In the genomic region with DNA sequence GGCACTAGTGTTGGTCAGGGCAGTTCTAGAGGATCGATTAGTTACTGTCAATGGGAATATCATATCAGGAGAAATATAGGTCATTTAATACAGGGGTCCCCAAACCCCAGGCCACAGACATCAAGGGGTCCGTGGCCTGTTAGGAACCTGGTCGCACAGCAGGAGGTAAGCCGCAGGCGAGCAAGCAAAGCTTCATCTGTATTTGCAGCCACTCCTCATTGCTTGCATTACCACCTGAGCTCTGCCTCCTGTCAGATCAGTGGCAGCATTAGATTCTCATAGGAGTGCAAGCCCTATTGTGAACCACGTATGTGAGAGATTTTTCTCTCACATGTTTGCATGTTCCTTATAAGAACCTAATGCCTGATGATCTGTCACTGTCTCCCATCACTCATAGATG, we compare ENCODE assay signal across 18 cellular contexts.
"Had no signal": no experiment of that assay in that cellular context is flagged by ENCODE, and none has a peak within 500 bp of the region (broad histone marks: within the 10 kb centered on the region; RNA-seq: fewer than 3 reads in every experiment).

No MANE protein-coding gene starts in this region.

- H3K9me3 ChIP-seq: neutrophil, ovary, pancreas, prostate gland, psoas muscle, right atrium auricular region, right lobe of liver, sigmoid colon, spleen had no signal

- H3K36me3 ChIP-seq: neural progenitor cell, neutrophil, ovary, pancreas, prostate gland, right atrium auricular region, right lobe of liver, sigmoid colon, spleen had no signal

- H3K4me1 ChIP-seq: neural progenitor cell, pancreas, prostate gland, psoas muscle, right atrium auricular region, right lobe of liver, sigmoid colon, spleen had no signal

- H3K4me3 ChIP-seq: neural progenitor cell, ovary, pancreas, prostate gland, psoas muscle, right atrium auricular region, right lobe of liver, sigmoid colon, skin epidermis, smooth muscle cell, spleen had no signal

- ATAC-seq: naive thymus-derived CD8-positive, alpha-beta T cell; natural killer cell; natural killer cell treated with Interleukin-12 subunit alpha and Interleukin-12 subunit beta and Interleukin-15 and Interleukin-18, amount 100 ng/mL, for 72 hours; pancreas; psoas muscle; right cardiac atrium; right lobe of liver; sciatic nerve had no signal

- H3K27ac ChIP-seq: neural progenitor cell, neutrophil, ovary, pancreas, parathyroid adenoma, prostate gland, psoas muscle, right atrium auricular region, right lobe of liver, sigmoid colon, skin epidermis, spleen had no signal
